Comparison of ENCODE assay signal across 24 cellular contexts in the genomic region with DNA sequence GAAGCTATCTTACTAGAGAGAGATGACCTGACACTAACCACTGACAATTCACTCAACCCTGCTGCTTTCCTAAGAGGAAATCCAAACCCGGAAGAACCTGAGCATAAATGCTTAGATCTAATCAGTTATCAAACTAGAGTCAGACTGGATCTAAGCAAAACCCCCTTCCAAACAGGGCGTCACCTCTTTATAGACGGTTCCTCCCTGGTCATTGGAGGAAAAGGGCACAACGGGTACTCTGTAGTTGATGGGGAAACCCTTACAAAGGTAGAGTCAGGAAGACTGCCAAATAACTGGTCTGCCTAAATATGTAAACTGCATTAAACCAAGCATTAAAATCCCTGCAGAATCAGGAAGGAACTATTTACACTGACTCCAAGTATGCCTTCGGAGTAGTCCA.
"Had no signal": no experiment of that assay in that cellular context is flagged by ENCODE, and none has a peak within 500 bp of the region (broad histone marks: within the 10 kb centered on the region; RNA-seq: fewer than 3 reads in every experiment).

No MANE protein-coding gene starts in this region.

- H3K27me3 ChIP-seq: gastrocnemius medialis, right atrium auricular region, sigmoid colon, testis, tibial artery had no signal

- H3K27me3 Mint-ChIP-seq: type B pancreatic cell had no signal

- H3K27ac Mint-ChIP-seq: effector memory CD8-positive, alpha-beta T cell; memory B cell; natural killer cell treated with Interleukin-12 subunit alpha and Interleukin-12 subunit beta and Interleukin-15 and Interleukin-18, amount 100 ng/mL, for 72 hours; progenitor cell of endocrine pancreas; stimulated activated effector memory CD8-positive, alpha-beta T cell treated with anti-CD3 and anti-CD28 coated beads, Interleukin-12 subunit alpha, Interleukin-12 subunit beta, amount 100 ng/mL, for 72 hours; type B pancreatic cell had no signal

- H3K9me3 ChIP-seq: gastrocnemius medialis, neutrophil, right atrium auricular region, sigmoid colon, testis had no signal

- H3K9ac ChIP-seq: parathyroid adenoma had no signal

- H3K36me3 Mint-ChIP-seq: memory B cell; natural killer cell treated with Interleukin-12 subunit alpha and Interleukin-12 subunit beta and Interleukin-15 and Interleukin-18, amount 100 ng/mL, for 72 hours; stimulated activated effector memory CD8-positive, alpha-beta T cell treated with anti-CD3 and anti-CD28 coated beads, Interleukin-12 subunit alpha, Interleukin-12 subunit beta, amount 100 ng/mL, for 72 hours; type B pancreatic cell had no signal

- H3K27ac ChIP-seq: gastrocnemius medialis, neutrophil, parathyroid adenoma, right atrium auricular region, sigmoid colon, testis, tibial artery had no signal

- H3K4me1 Mint-ChIP-seq: memory B cell; naive B cell; neural crest cell; stimulated activated effector memory CD8-positive, alpha-beta T cell treated with anti-CD3 and anti-CD28 coated beads, Interleukin-12 subunit alpha, Interleukin-12 subunit beta, amount 100 ng/mL, for 72 hours had no signal

- H3K36me3 ChIP-seq: gastrocnemius medialis, neutrophil, right atrium auricular region, sigmoid colon, tibial artery had no signal

- H3K4me1 ChIP-seq: gastrocnemius medialis, parathyroid adenoma had no signal

- H3K4me3 ChIP-seq: gastrocnemius medialis, lung, right atrium auricular region, sigmoid colon, testis, tibial artery had no signal

- DNase-seq: cortex of kidney; effector memory CD8-positive, alpha-beta T cell; erythroblast; gastrocnemius medialis; head of caudate nucleus; naive B cell; sigmoid colon; stimulated activated CD4-positive, alpha-beta T cell treated with anti-CD3 and anti-CD28 coated beads, Interleukin-2, amount 100 ng/mL, for 24 hours; stimulated activated CD4-positive, alpha-beta T cell treated with anti-CD3 and anti-CD28 coated beads, Interleukin-4, amount 100 ng/mL, for 24 hours; stimulated activated naive CD4-positive, alpha-beta T cell treated with Interleukin-2 at 50 U/mL for 16 hours; substantia nigra; testis; tibial artery had no signal

- H2AFZ ChIP-seq: parathyroid adenoma had no signal

- H3K4me3 Mint-ChIP-seq: effector memory CD8-positive, alpha-beta T cell; memory B cell; natural killer cell treated with Interleukin-12 subunit alpha and Interleukin-12 subunit beta and Interleukin-15 and Interleukin-18, amount 100 ng/mL, for 72 hours; neural crest cell; stimulated activated effector memory CD8-positive, alpha-beta T cell treated with anti-CD3 and anti-CD28 coated beads, Interleukin-12 subunit alpha, Interleukin-12 subunit beta, amount 100 ng/mL, for 72 hours; type B pancreatic cell had no signal

- H3K79me2 ChIP-seq: parathyroid adenoma had no signal

- ATAC-seq: effector memory CD8-positive, alpha-beta T cell; gastrocnemius medialis; left lobe of liver; natural killer cell treated with Interleukin-12 subunit alpha and Interleukin-12 subunit beta and Interleukin-15 and Interleukin-18, amount 100 ng/mL, for 72 hours; stimulated activated effector memory CD8-positive, alpha-beta T cell treated with anti-CD3 and anti-CD28 coated beads, Interleukin-12 subunit alpha, Interleukin-12 subunit beta, amount 100 ng/mL, for 72 hours had no signal
